ENCODE assay signal across 3 cellular contexts in genomic region chr4:80302616-80303223, GRCh38.
"Had no signal": no experiment of that assay in that cellular context is flagged by ENCODE, and none has a peak within 500 bp of the region (broad histone marks: within the 10 kb centered on the region; RNA-seq: fewer than 3 reads in every experiment).

No MANE protein-coding gene starts in this region.

- DNase-seq: GDM1, GF-D8 had no signal

- H3K4me3 ChIP-seq: GM12878 had no signal
